In genomic region chr2:197229509-197230458, GRCh38 we compare ENCODE assay signal across 10 cellular contexts.
A peak's percentile ranks its signal among the peaks of the same experiment; 100 is the strongest.
DNase-seq lines count a peak whose midpoint lies in the region; ATAC-seq and TF ChIP-seq lines count a peak whose summit lies in the region.
"Had no signal": no experiment of that assay in that cellular context is flagged by ENCODE, and none has a peak within 500 bp of the region (broad histone marks: within the 10 kb centered on the region; RNA-seq: fewer than 3 reads in every experiment).

No MANE protein-coding gene starts in this region.

- peaks cover 12% of the 10 kb centered on the region for H3K4me1 ChIP-seq in BLaER1
- H3K4me1 ChIP-seq: SJSA1 had no signal

- H3K27ac ChIP-seq in BLaER1: no peak overlapping the region
- H3K27ac ChIP-seq: coronary artery, SJSA1 had no signal

- H3K9ac ChIP-seq in BLaER1: no peak overlapping the region

- peak; percentile 38 for ATAC-seq in activated naive CD8-positive, alpha-beta T cell treated with anti-CD3 and anti-CD28 coated beads, Interleukin-2, amount 50 U/mL, for 24 hours
- peak in 1 of 2 donors; percentile 35 for ATAC-seq in naive B cell (ENCODE audit: low read depth in 2 of 2)
- ATAC-seq in GM18505 (IDR thresholded peaks at IDR 0.05; ENCODE audit: unreplicated experiment): no peak

- H3K36me3 Mint-ChIP-seq in activated naive CD8-positive, alpha-beta T cell treated with anti-CD3 and anti-CD28 coated beads, Interleukin-2, amount 50 U/mL, for 24 hours (ENCODE audit: low read depth): peaks cover 22% of the 10 kb centered on the region
- peaks cover 8 to 10% of the 10 kb centered on the region in 2 donors for H3K36me3 Mint-ChIP-seq in naive B cell

- H3K9me3 Mint-ChIP-seq in activated naive CD8-positive, alpha-beta T cell treated with anti-CD3 and anti-CD28 coated beads, Interleukin-2, amount 50 U/mL, for 24 hours: no peaks in the 10 kb centered on the region
- no peaks in the 10 kb centered on the region for H3K9me3 Mint-ChIP-seq in naive B cell

- no peaks in the 10 kb centered on the region for H3K27me3 Mint-ChIP-seq in activated naive CD8-positive, alpha-beta T cell treated with anti-CD3 and anti-CD28 coated beads, Interleukin-2, amount 50 U/mL, for 24 hours
- H3K27me3 Mint-ChIP-seq in naive B cell: no peaks in the 10 kb centered on the region

- no peaks in the 10 kb centered on the region for H4K20me1 ChIP-seq in BLaER1

- H3K4me2 ChIP-seq in BLaER1: peak overlapping the region; percentile 31; the same call in 1 of the 2 replicates

- H3K9me3 ChIP-seq in BLaER1: no peaks in the 10 kb centered on the region
- H3K9me3 ChIP-seq: SJSA1 had no signal

- DNase-seq in GM04503 (ENCODE audit: low read depth) (peak; percentile 37), naive B cell (no peak), NCI-H345 treated with DMSO at 0.1 percent for 48 hours (lab: John Stamatoyannopoulos, UW; ENCODE audit: unreplicated experiment) (no peak), kidney glomerular epithelial cell (lab: John Stamatoyannopoulos, UW) (no peak)
- no peak for DNase-seq in activated naive CD8-positive, alpha-beta T cell treated with anti-CD3 and anti-CD28 coated beads, Interleukin-2, amount 50 U/mL, for 24 hours
- DNase-seq: NCI-H187 treated with DMSO at 0.1 percent for 48 hours had no signal

- peaks cover 94% of the 10 kb centered on the region for H3K4me1 Mint-ChIP-seq in activated naive CD8-positive, alpha-beta T cell treated with anti-CD3 and anti-CD28 coated beads, Interleukin-2, amount 50 U/mL, for 24 hours
- peaks cover 80 to 90% (median 81%) of the 10 kb centered on the region in 3 donors for H3K4me1 Mint-ChIP-seq in naive B cell

- H3K4me3 ChIP-seq in BLaER1: no peak overlapping the region
- H3K4me3 ChIP-seq: coronary artery, SJSA1 had no signal

- H3K27ac Mint-ChIP-seq in activated naive CD8-positive, alpha-beta T cell treated with anti-CD3 and anti-CD28 coated beads, Interleukin-2, amount 50 U/mL, for 24 hours: peak overlapping the region; percentile 76
- peak overlapping the region; percentile 18 to 95 (median 56) for H3K27ac Mint-ChIP-seq in naive B cell

- no peak overlapping the region for H3K4me3 Mint-ChIP-seq in activated naive CD8-positive, alpha-beta T cell treated with anti-CD3 and anti-CD28 coated beads, Interleukin-2, amount 50 U/mL, for 24 hours
- H3K4me3 Mint-ChIP-seq in naive B cell: peak overlapping the region in 4 of 8 donors; percentile 4 to 40 (median 14)

- no peak for TF ChIP-seq POLR2A in GM18505 (IDR thresholded peaks at IDR 0.05; ENCODE audit: borderline replicate concordance, extremely low read depth, insufficient read depth, insufficient read length)

- no peaks in the 10 kb centered on the region for H3K36me3 ChIP-seq in BLaER1
- H3K36me3 ChIP-seq: SJSA1 had no signal

- no peaks in the 10 kb centered on the region for H3K27me3 ChIP-seq in BLaER1
- H3K27me3 ChIP-seq: SJSA1 had no signal
